In the genomic region with DNA sequence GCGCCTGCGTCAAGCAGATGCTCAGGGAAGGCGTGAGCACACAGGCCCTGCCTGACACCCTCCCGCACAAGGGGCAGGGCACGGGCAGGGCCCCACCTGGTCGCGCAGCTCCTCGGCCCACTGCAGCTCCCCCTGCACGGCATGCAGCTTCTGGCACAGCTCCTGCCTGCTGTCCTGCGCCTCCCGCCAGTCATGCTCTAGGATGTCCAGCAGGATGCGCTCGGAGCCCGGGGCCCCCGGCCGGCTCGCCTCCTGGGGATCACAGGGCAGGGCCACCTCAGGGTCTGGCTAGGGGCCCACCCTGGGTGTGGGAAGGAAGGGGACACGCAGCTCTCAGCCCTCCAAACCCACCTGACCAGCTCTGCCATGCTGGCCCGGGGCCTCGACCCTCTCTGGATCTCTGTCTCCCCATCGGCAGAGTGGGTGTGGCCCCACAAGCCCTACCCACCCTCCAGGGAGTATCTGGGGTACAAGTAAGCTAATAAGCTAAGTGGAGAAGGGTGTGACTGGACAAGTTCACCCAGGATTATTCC, we compare ENCODE assay signal across 1 cellular context.
TF ChIP-seq lines count a peak whose summit lies in the region.

No MANE protein-coding gene starts in this region.

TF ChIP-seq in endothelial cell of umbilical vein, 7 proteins besides CTCF, POLR2A, EP300 and RAD21:
- no peak for TF ChIP-seq GATA2 (IDR thresholded peaks at IDR 0.05; ENCODE audit: insufficient read depth, insufficient read length, low read depth, low read length)
- TF ChIP-seq EZH2 (IDR thresholded peaks at IDR 0.05; ENCODE audit: borderline replicate concordance, low read depth, low read length, severe bottlenecking), result no peak
- TF ChIP-seq FOS (IDR thresholded peaks at IDR 0.05; ENCODE audit: borderline replicate concordance, insufficient read depth, low read length), result no peak
- no peak for TF ChIP-seq MYC (IDR thresholded peaks at IDR 0.05; ENCODE audit: low read depth, low read length)
- no peak for TF ChIP-seq JUN (IDR thresholded peaks at IDR 0.05; ENCODE audit: borderline replicate concordance, insufficient read depth, insufficient read length, low read depth)
- TF ChIP-seq POLR2AphosphoS5 (IDR thresholded peaks at IDR 0.05; ENCODE audit: insufficient read depth, low read depth, low read length), result no peak
- no peak for TF ChIP-seq MAX (IDR thresholded peaks at IDR 0.05; ENCODE audit: insufficient read depth, insufficient read length)
